In genomic region chr5:45089870-45090269, GRCh38 we compare ENCODE assay signal across 32 cellular contexts.
"Had no signal": no experiment of that assay in that cellular context is flagged by ENCODE, and none has a peak within 500 bp of the region (broad histone marks: within the 10 kb centered on the region; RNA-seq: fewer than 3 reads in every experiment).

No MANE protein-coding gene starts in this region.

- H3K4me3 Mint-ChIP-seq: activated B cell treated with CpG ODN at 0.5 μM for 24 hours; activated CD8-positive, alpha-beta T cell treated with anti-CD3 and anti-CD28 coated beads for 36 hours; activated T-cell treated with anti-CD3 and anti-CD28 coated beads, Interleukin-2, amount 50 U/mL, for 4 hours; activated T-helper 17 cell treated with anti-CD3 and anti-CD28 coated beads, Interleukin-2, amount 50 U/mL, for 72 hours; natural killer cell; neural progenitor cell; stimulated activated effector memory CD8-positive, alpha-beta T cell treated with anti-CD3 and anti-CD28 coated beads, Interleukin-12 subunit alpha, Interleukin-12 subunit beta, amount 100 ng/mL, for 72 hours; stimulated activated naive CD8-positive, alpha-beta T cell treated with anti-CD3 and anti-CD28 coated beads, Interleukin-15, Interleukin-2, amounts not matched to agents 100 ng/mL and 50 ng/mL, for 24 hours; type B pancreatic cell had no signal

- H3K4me1 ChIP-seq: esophagus muscularis mucosa, foreskin keratinocyte, heart left ventricle, lower lobe of right lung, neural progenitor cell, parathyroid adenoma, psoas muscle, sigmoid colon, vagina had no signal

- H3K36me3 Mint-ChIP-seq: natural killer cell; neural progenitor cell; stimulated activated effector memory CD8-positive, alpha-beta T cell treated with anti-CD3 and anti-CD28 coated beads, Interleukin-12 subunit alpha, Interleukin-12 subunit beta, amount 100 ng/mL, for 72 hours; type B pancreatic cell had no signal

- H2AFZ ChIP-seq: neural progenitor cell, parathyroid adenoma had no signal

- H3K27me3 ChIP-seq: brain microvascular endothelial cell, esophagus muscularis mucosa, foreskin keratinocyte, heart left ventricle, neural progenitor cell, sigmoid colon, vagina had no signal

- H3K36me3 ChIP-seq: brain microvascular endothelial cell, esophagus muscularis mucosa, heart left ventricle, lower lobe of right lung, neural progenitor cell, sigmoid colon, thoracic aorta, vagina had no signal

- H3K9me3 Mint-ChIP-seq: neural progenitor cell, type B pancreatic cell had no signal

- H3K27ac ChIP-seq: brain microvascular endothelial cell, coronary artery, esophagus muscularis mucosa, foreskin keratinocyte, heart left ventricle, lower lobe of right lung, neural progenitor cell, parathyroid adenoma, psoas muscle, sigmoid colon, thoracic aorta, vagina had no signal

- H3K27me3 Mint-ChIP-seq: activated B cell treated with CpG ODN at 0.5 μM for 24 hours; activated CD8-positive, alpha-beta T cell treated with anti-CD3 and anti-CD28 coated beads for 36 hours; activated T-helper 17 cell treated with anti-CD3 and anti-CD28 coated beads, Interleukin-2, amount 50 U/mL, for 72 hours; stimulated activated naive CD8-positive, alpha-beta T cell treated with anti-CD3 and anti-CD28 coated beads, Interleukin-15, Interleukin-2, amounts not matched to agents 100 ng/mL and 50 ng/mL, for 24 hours; type B pancreatic cell had no signal

- ATAC-seq: activated CD8-positive, alpha-beta T cell treated with anti-CD3 and anti-CD28 coated beads for 36 hours; activated T-cell treated with anti-CD3 and anti-CD28 coated beads, Interleukin-2, amount 50 U/mL, for 4 hours; activated T-helper 17 cell treated with anti-CD3 and anti-CD28 coated beads, Interleukin-2, amount 50 U/mL, for 72 hours; foreskin keratinocyte; heart left ventricle; left lobe of liver; lower lobe of right lung; natural killer cell; psoas muscle; stimulated activated effector memory CD8-positive, alpha-beta T cell treated with anti-CD3 and anti-CD28 coated beads, Interleukin-12 subunit alpha, Interleukin-12 subunit beta, amount 100 ng/mL, for 72 hours had no signal

- H3K4me2 ChIP-seq: neural progenitor cell had no signal

- H3K9me3 ChIP-seq: esophagus muscularis mucosa, heart left ventricle, lower lobe of right lung, psoas muscle, sigmoid colon, thoracic aorta, vagina had no signal

- H3K9ac ChIP-seq: neural progenitor cell, parathyroid adenoma had no signal

- H3K4me1 Mint-ChIP-seq: activated B cell treated with CpG ODN at 0.5 μM for 24 hours; activated T-helper 17 cell treated with anti-CD3 and anti-CD28 coated beads, Interleukin-2, amount 50 U/mL, for 72 hours; natural killer cell; neural progenitor cell; stimulated activated effector memory CD8-positive, alpha-beta T cell treated with anti-CD3 and anti-CD28 coated beads, Interleukin-12 subunit alpha, Interleukin-12 subunit beta, amount 100 ng/mL, for 72 hours had no signal

- H3K4me3 ChIP-seq: coronary artery, esophagus muscularis mucosa, heart left ventricle, lower lobe of right lung, neural progenitor cell, psoas muscle, sigmoid colon, thoracic aorta, vagina had no signal

- DNase-seq: activated B cell treated with CpG ODN at 0.5 μM for 24 hours; activated CD4-positive, alpha-beta T cell treated with anti-CD3 and anti-CD28 coated beads, Interleukin-2, amount 50 U/mL, for 1 hour; activated CD8-positive, alpha-beta T cell treated with anti-CD3 and anti-CD28 coated beads for 36 hours; activated gamma-delta T cell treated with Interleukin-2 at 50 U/mL for 16 hours; activated naive CD4-positive, alpha-beta T cell treated with anti-CD3 and anti-CD28 coated beads, Interleukin-2, amount 50 U/mL, for 16 hours; activated T-cell treated with anti-CD3 and anti-CD28 coated beads, Interleukin-2, amount 50 U/mL, for 4 hours; amniotic stem cell; brain microvascular endothelial cell; foreskin keratinocyte; heart left ventricle; hypothalamus; kidney glomerular epithelial cell; lower lobe of right lung; mesenchymal stem cell; natural killer cell; occipital lobe; psoas muscle; sigmoid colon; small intestine; stimulated activated CD4-positive, alpha-beta T cell treated with anti-CD3 and anti-CD28 coated beads, Interleukin-4, amount 100 ng/mL, for 24 hours; T-helper 9 cell had no signal

- H3K27ac Mint-ChIP-seq: activated B cell treated with CpG ODN at 0.5 μM for 24 hours; activated CD8-positive, alpha-beta T cell treated with anti-CD3 and anti-CD28 coated beads for 36 hours; activated T-helper 17 cell treated with anti-CD3 and anti-CD28 coated beads, Interleukin-2, amount 50 U/mL, for 72 hours; natural killer cell; neural progenitor cell; stimulated activated effector memory CD8-positive, alpha-beta T cell treated with anti-CD3 and anti-CD28 coated beads, Interleukin-12 subunit alpha, Interleukin-12 subunit beta, amount 100 ng/mL, for 72 hours; stimulated activated naive CD8-positive, alpha-beta T cell treated with anti-CD3 and anti-CD28 coated beads, Interleukin-15, Interleukin-2, amounts not matched to agents 100 ng/mL and 50 ng/mL, for 24 hours; type B pancreatic cell had no signal

- H3K79me2 ChIP-seq: parathyroid adenoma had no signal
